In the genomic region with DNA sequence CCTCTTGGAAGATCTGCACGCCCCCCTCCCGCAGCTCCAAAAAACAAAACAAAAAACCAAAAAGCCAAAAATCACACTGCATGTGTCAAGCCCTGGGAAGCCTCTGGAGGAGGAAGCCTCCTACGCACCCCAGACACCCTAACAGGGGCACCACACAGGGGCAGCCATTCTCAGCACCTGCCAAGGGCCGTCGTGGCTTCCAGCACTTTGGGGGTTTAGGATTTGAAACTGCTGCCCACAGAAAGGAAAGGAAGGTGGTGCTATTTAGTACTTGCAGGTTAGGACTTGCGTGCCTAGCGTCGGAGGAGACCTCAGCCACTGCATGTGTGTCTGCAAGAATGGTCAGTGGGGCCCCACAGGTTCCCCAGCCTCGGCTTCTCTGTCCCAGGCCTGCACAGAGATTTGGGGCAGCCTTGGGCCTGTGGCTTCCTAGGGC, we compare ENCODE assay signal across 1 cellular context.
TF ChIP-seq lines count a peak whose summit lies in the region.

No MANE protein-coding gene starts in this region.

TF ChIP-seq in HepG2, 621 proteins besides CTCF, POLR2A, EP300 and RAD21 (continued from another document):
- TF ChIP-seq, protein P1, sequence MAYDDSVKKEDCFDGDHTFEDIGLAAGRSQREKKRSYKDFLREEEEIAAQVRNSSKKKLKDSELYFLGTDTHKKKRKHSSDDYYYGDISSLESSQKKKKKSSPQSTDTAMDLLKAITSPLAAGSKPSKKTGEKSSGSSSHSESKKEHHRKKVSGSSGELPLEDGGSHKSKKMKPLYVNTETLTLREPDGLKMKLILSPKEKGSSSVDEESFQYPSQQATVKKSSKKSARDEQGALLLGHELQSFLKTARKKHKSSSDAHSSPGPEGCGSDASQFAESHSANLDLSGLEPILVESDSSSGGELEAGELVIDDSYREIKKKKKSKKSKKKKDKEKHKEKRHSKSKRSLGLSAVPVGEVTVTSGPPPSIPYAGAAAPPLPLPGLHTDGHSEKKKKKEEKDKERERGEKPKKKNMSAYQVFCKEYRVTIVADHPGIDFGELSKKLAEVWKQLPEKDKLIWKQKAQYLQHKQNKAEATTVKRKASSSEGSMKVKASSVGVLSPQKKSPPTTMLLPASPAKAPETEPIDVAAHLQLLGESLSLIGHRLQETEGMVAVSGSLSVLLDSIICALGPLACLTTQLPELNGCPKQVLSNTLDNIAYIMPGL (CRISPR knock-in tag; IDR thresholded peaks at IDR 0.05; ENCODE audit: borderline replicate concordance in 1 of 2, low read depth in 1 of 2) = no peak
- TF ChIP-seq ZNF3 (CRISPR knock-in tag; IDR thresholded peaks at IDR 0.05) (no peak), PCBP2 (optimal IDR thresholded peaks at IDR 0.05; ENCODE audit: low read depth, low read length, poor library complexity, severe bottlenecking) (no peak), ZNF761 (CRISPR knock-in tag; conservative IDR thresholded peaks at IDR 0.05) (no peak), ZKSCAN5 (CRISPR knock-in tag; IDR thresholded peaks at IDR 0.05) (no peak), MED1 (CRISPR knock-in tag; IDR thresholded peaks at IDR 0.05) (no peak), HMG20A (CRISPR knock-in tag; IDR thresholded peaks at IDR 0.05; ENCODE audit: borderline replicate concordance) (no peak)
- TF ChIP-seq, protein P2, sequence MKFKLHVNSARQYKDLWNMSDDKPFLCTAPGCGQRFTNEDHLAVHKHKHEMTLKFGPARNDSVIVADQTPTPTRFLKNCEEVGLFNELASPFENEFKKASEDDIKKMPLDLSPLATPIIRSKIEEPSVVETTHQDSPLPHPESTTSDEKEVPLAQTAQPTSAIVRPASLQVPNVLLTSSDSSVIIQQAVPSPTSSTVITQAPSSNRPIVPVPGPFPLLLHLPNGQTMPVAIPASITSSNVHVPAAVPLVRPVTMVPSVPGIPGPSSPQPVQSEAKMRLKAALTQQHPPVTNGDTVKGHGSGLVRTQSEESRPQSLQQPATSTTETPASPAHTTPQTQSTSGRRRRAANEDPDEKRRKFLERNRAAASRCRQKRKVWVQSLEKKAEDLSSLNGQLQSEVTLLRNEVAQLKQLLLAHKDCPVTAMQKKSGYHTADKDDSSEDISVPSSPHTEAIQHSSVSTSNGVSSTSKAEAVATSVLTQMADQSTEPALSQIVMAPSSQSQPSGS (CRISPR knock-in tag; IDR thresholded peaks at IDR 0.05) = no peak
- TF ChIP-seq, protein P3, sequence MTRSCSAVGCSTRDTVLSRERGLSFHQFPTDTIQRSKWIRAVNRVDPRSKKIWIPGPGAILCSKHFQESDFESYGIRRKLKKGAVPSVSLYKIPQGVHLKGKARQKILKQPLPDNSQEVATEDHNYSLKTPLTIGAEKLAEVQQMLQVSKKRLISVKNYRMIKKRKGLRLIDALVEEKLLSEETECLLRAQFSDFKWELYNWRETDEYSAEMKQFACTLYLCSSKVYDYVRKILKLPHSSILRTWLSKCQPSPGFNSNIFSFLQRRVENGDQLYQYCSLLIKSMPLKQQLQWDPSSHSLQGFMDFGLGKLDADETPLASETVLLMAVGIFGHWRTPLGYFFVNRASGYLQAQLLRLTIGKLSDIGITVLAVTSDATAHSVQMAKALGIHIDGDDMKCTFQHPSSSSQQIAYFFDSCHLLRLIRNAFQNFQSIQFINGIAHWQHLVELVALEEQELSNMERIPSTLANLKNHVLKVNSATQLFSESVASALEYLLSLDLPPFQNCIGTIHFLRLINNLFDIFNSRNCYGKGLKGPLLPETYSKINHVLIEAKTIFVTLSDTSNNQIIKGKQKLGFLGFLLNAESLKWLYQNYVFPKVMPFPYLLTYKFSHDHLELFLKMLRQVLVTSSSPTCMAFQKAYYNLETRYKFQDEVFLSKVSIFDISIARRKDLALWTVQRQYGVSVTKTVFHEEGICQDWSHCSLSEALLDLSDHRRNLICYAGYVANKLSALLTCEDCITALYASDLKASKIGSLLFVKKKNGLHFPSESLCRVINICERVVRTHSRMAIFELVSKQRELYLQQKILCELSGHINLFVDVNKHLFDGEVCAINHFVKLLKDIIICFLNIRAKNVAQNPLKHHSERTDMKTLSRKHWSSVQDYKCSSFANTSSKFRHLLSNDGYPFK (CRISPR knock-in tag; IDR thresholded peaks at IDR 0.05; ENCODE audit: borderline replicate concordance) = no peak
- TF ChIP-seq, protein P4, sequence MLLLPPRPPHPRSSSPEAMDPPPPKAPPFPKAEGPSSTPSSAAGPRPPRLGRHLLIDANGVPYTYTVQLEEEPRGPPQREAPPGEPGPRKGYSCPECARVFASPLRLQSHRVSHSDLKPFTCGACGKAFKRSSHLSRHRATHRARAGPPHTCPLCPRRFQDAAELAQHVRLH (CRISPR knock-in tag; IDR thresholded peaks at IDR 0.05; ENCODE audit: borderline replicate concordance, low read depth) = no peak
- TF ChIP-seq, protein P5, sequence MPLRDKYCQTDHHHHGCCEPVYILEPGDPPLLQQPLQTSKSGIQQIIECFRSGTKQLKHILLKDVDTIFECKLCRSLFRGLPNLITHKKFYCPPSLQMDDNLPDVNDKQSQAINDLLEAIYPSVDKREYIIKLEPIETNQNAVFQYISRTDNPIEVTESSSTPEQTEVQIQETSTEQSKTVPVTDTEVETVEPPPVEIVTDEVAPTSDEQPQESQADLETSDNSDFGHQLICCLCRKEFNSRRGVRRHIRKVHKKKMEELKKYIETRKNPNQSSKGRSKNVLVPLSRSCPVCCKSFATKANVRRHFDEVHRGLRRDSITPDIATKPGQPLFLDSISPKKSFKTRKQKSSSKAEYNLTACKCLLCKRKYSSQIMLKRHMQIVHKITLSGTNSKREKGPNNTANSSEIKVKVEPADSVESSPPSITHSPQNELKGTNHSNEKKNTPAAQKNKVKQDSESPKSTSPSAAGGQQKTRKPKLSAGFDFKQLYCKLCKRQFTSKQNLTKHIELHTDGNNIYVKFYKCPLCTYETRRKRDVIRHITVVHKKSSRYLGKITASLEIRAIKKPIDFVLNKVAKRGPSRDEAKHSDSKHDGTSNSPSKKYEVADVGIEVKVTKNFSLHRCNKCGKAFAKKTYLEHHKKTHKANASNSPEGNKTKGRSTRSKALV (CRISPR knock-in tag; IDR thresholded peaks at IDR 0.05) = no peak
- TF ChIP-seq, protein P6, sequence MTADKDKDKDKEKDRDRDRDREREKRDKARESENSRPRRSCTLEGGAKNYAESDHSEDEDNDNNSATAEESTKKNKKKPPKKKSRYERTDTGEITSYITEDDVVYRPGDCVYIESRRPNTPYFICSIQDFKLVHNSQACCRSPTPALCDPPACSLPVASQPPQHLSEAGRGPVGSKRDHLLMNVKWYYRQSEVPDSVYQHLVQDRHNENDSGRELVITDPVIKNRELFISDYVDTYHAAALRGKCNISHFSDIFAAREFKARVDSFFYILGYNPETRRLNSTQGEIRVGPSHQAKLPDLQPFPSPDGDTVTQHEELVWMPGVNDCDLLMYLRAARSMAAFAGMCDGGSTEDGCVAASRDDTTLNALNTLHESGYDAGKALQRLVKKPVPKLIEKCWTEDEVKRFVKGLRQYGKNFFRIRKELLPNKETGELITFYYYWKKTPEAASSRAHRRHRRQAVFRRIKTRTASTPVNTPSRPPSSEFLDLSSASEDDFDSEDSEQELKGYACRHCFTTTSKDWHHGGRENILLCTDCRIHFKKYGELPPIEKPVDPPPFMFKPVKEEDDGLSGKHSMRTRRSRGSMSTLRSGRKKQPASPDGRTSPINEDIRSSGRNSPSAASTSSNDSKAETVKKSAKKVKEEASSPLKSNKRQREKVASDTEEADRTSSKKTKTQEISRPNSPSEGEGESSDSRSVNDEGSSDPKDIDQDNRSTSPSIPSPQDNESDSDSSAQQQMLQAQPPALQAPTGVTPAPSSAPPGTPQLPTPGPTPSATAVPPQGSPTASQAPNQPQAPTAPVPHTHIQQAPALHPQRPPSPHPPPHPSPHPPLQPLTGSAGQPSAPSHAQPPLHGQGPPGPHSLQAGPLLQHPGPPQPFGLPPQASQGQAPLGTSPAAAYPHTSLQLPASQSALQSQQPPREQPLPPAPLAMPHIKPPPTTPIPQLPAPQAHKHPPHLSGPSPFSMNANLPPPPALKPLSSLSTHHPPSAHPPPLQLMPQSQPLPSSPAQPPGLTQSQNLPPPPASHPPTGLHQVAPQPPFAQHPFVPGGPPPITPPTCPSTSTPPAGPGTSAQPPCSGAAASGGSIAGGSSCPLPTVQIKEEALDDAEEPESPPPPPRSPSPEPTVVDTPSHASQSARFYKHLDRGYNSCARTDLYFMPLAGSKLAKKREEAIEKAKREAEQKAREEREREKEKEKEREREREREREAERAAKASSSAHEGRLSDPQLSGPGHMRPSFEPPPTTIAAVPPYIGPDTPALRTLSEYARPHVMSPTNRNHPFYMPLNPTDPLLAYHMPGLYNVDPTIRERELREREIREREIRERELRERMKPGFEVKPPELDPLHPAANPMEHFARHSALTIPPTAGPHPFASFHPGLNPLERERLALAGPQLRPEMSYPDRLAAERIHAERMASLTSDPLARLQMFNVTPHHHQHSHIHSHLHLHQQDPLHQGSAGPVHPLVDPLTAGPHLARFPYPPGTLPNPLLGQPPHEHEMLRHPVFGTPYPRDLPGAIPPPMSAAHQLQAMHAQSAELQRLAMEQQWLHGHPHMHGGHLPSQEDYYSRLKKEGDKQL (CRISPR knock-in tag; IDR thresholded peaks at IDR 0.05; ENCODE audit: low read depth) = no peak
- TF ChIP-seq, protein P7, sequence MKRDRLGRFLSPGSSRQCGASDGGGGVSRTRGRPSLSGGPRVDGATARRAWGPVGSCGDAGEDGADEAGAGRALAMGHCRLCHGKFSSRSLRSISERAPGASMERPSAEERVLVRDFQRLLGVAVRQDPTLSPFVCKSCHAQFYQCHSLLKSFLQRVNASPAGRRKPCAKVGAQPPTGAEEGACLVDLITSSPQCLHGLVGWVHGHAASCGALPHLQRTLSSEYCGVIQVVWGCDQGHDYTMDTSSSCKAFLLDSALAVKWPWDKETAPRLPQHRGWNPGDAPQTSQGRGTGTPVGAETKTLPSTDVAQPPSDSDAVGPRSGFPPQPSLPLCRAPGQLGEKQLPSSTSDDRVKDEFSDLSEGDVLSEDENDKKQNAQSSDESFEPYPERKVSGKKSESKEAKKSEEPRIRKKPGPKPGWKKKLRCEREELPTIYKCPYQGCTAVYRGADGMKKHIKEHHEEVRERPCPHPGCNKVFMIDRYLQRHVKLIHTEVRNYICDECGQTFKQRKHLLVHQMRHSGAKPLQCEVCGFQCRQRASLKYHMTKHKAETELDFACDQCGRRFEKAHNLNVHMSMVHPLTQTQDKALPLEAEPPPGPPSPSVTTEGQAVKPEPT (CRISPR knock-in tag; IDR thresholded peaks at IDR 0.05; ENCODE audit: low read depth) = no peak
